ENCODE assay signal across 18 cellular contexts in genomic region chr20:7490288-7490687, GRCh38.
DNase-seq lines count a peak whose midpoint lies in the region; FAIRE-seq and TF ChIP-seq lines count a peak whose summit lies in the region.
"Had no signal": no experiment of that assay in that cellular context is flagged by ENCODE, and none has a peak within 500 bp of the region (broad histone marks: within the 10 kb centered on the region; RNA-seq: fewer than 3 reads in every experiment).

No MANE protein-coding gene starts in this region.

- TF ChIP-seq CTCF in bronchial epithelial cell (IDR thresholded peaks at IDR 0.05; ENCODE audit: insufficient read depth, low read length, severe bottlenecking) (no peak), epithelial cell of esophagus (IDR thresholded peaks at IDR 0.05; ENCODE audit: insufficient read depth, low read depth, low read length, missing control alignments) (no peak)

- no peaks in the 10 kb centered on the region for H3K36me3 ChIP-seq in bronchial epithelial cell (ENCODE audit: control insufficient read depth, insufficient read depth, low read length)
- H3K36me3 ChIP-seq: BLaER1 had no signal

- FAIRE-seq in bronchial epithelial cell (lab: Jason Lieb, UNC), result no peak
- FAIRE-seq: GM12891, H1 had no signal

- no peaks in the 10 kb centered on the region for H3K27me3 ChIP-seq in bronchial epithelial cell (ENCODE audit: control insufficient read depth, insufficient read depth, low read length)
- H3K27me3 ChIP-seq: BLaER1 had no signal

- H3K4me3 ChIP-seq in bronchial epithelial cell (ENCODE audit: low read depth, low read length), result no peak overlapping the region
- H3K4me3 ChIP-seq in epithelial cell of esophagus (ENCODE audit: low read length), result no peak overlapping the region
- H3K4me3 ChIP-seq: BLaER1, GM23248 had no signal

- DNase-seq in bronchial epithelial cell (ENCODE audit: low read depth) (peak; percentile 25), epithelial cell of esophagus (ENCODE audit: low read depth) (peak; percentile 13), kidney tubule cell (ENCODE audit: low spot score) (peak; percentile 51), NCI-H1436 (lab: John Stamatoyannopoulos, UW) (no peak), ACHN (no peak), HuH-7 (ENCODE audit: low spot score) (no peak)
- DNase-seq: Calu3; CD4-positive, CD25-positive, alpha-beta regulatory T cell; CD8-positive, alpha-beta memory T cell; COR-L47; DMS53; DMS79 treated with DMSO at 0.1 percent for 48 hours; GF-D8; GM23248; H7 had no signal

- in situ Hi-C loops in ACHN (cut with HindIII; ENCODE audit: low pct_ligation_motif_present, low pct_unique_long_range_greater_than_20kb, low sequenced_read_pairs), result no loop called here

Comparison
In these comparisons a context has a peak if more than half of its experiments do, and no peak if none do; other contexts are left out.
1. DNase-seq: peak in bronchial epithelial cell (single experiment), epithelial cell of esophagus (single experiment) and kidney tubule cell (single experiment); none in NCI-H1436 (single experiment), ACHN (single experiment) and HuH-7 (single experiment).